Comparison of ENCODE assay signal across 16 cellular contexts in genomic region chr13:95176611-95177259, GRCh38.
DNase-seq lines count a peak whose midpoint lies in the region; ATAC-seq and TF ChIP-seq lines count a peak whose summit lies in the region.
"Had no signal": no experiment of that assay in that cellular context is flagged by ENCODE, and none has a peak within 500 bp of the region (broad histone marks: within the 10 kb centered on the region; RNA-seq: fewer than 3 reads in every experiment).

No MANE protein-coding gene starts in this region.

- peaks cover 59 to 64% of the 10 kb centered on the region in 2 donors for H3K36me3 Mint-ChIP-seq in activated naive CD4-positive, alpha-beta T cell treated with anti-CD3 and anti-CD28 coated beads, Interleukin-2, amount 50 U/mL, for 72 hours

- TF ChIP-seq CTCF in AG09309 (IDR thresholded peaks at IDR 0.05; ENCODE audit: control insufficient read depth, insufficient read depth, low read depth, low read length, missing control alignments) = no peak
- no peak for TF ChIP-seq CTCF in fibroblast of villous mesenchyme (IDR thresholded peaks at IDR 0.05; ENCODE audit: insufficient read depth, low read depth, low read length)
- TF ChIP-seq CTCF in mammary epithelial cell (conservative IDR thresholded peaks at IDR 0.05 in 1 of 2, IDR thresholded peaks at IDR 0.05 in 1 of 2; ENCODE audit: extremely low read depth in 1 of 2, insufficient read depth in 1 of 2, low read depth in 1 of 2, low read length in 2 of 2) = no peak

- peak; percentile 80 to 86 for ATAC-seq in activated naive CD4-positive, alpha-beta T cell treated with anti-CD3 and anti-CD28 coated beads, Interleukin-2, amount 50 U/mL, for 72 hours
- no peak for ATAC-seq in GM18519 (IDR thresholded peaks at IDR 0.05; ENCODE audit: low FRiP score, unreplicated experiment)

- H3K4me3 ChIP-seq in AG09309 (ENCODE audit: control insufficient read depth, low read depth, low read length) (no peak overlapping the region), fibroblast of villous mesenchyme (ENCODE audit: low read depth, low read length) (no peak overlapping the region), mammary epithelial cell (replicated peaks in 1 of 3; ENCODE audit: insufficient read depth in 1 of 3, low read depth in 2 of 3, low read length in 3 of 3) (no peak overlapping the region)
- H3K4me3 ChIP-seq: dorsolateral prefrontal cortex, HAP-1, testis had no signal

- WGBS in mammary epithelial cell (ENCODE audit: low coverage, missing lambda C conversion rate) = 80% methylated on average over 5 of the region's 5 CpGs

- H3K4me1 ChIP-seq in mammary epithelial cell (ENCODE audit: insufficient read depth, low read length) = no peaks in the 10 kb centered on the region
- H3K4me1 ChIP-seq: HAP-1 had no signal

- no peak overlapping the region for H3K4me2 ChIP-seq in mammary epithelial cell (ENCODE audit: insufficient read depth, low read depth, low read length)

- no TSS peak for BruUV-seq in mammary epithelial cell (replicated peaks; lab: Mats Ljungman, UMichigan)

- in situ Hi-C loops in mammary epithelial cell (cut with MboI; ENCODE audit: low sequenced_read_pairs in 2 of 2) = loop anchor here in 1 of 2 donors (25.0 kb wide), 1 partner anchor 661 kb away; no protein-coding TSS in a partner anchor

- intact Hi-C loops in mammary epithelial cell (cut with micrococcal nuclease) = no loop called here

- H2AFZ ChIP-seq in mammary epithelial cell (ENCODE audit: low read depth, low read length) = no peak overlapping the region

- H3K9me3 ChIP-seq in mammary epithelial cell (replicated peaks; ENCODE audit: insufficient read depth, low read length) = no peaks in the 10 kb centered on the region
- H3K9me3 ChIP-seq: HAP-1, testis had no signal

- no peak overlapping the region for H3K9ac ChIP-seq in mammary epithelial cell (ENCODE audit: insufficient read depth, low read length)

- CTCF ChIA-PET in mammary epithelial cell (lab: Charles Lee; ENCODE audit: low non-redundant PET) = no interaction called here

- peak overlapping the region; percentile 73 to 74 for H3K27ac Mint-ChIP-seq in activated naive CD4-positive, alpha-beta T cell treated with anti-CD3 and anti-CD28 coated beads, Interleukin-2, amount 50 U/mL, for 72 hours

- no peaks in the 10 kb centered on the region for H3K27me3 ChIP-seq in mammary epithelial cell (ENCODE audit: insufficient read depth, low read length)
- H3K27me3 ChIP-seq: dorsolateral prefrontal cortex, testis had no signal

- DNase-seq in AG09309 (ENCODE audit: low read depth) (peak; percentile 63), Kasumi-1 (lab: John Stamatoyannopoulos, UW) (peak; percentile 59 to 64), fibroblast of villous mesenchyme (ENCODE audit: low read depth) (peak; percentile 57), NCI-H82 treated with DMSO at 0.1 percent for 48 hours (lab: John Stamatoyannopoulos, UW; ENCODE audit: unreplicated experiment) (no peak), NCI-H446 treated with DMSO at 0.1 percent for 48 hours (lab: John Stamatoyannopoulos, UW) (no peak), mammary epithelial cell (no peak)
- no peak for DNase-seq in activated naive CD4-positive, alpha-beta T cell treated with anti-CD3 and anti-CD28 coated beads, Interleukin-2, amount 50 U/mL, for 72 hours (ENCODE audit: low spot score in 2 of 2)
- DNase-seq: anterior cingulate cortex, DMS 273 treated with DMSO at 0.1 percent for 48 hours, dorsolateral prefrontal cortex, NCI-H187 treated with DMSO at 0.1 percent for 48 hours, NCI-H69, testis had no signal

- no peaks in the 10 kb centered on the region for H4K20me1 ChIP-seq in mammary epithelial cell (ENCODE audit: insufficient read depth, low read length)

- H3K9me3 Mint-ChIP-seq in activated naive CD4-positive, alpha-beta T cell treated with anti-CD3 and anti-CD28 coated beads, Interleukin-2, amount 50 U/mL, for 72 hours = peaks cover 10 to 29% of the 10 kb centered on the region in 2 donors

- dilution Hi-C loops in mammary epithelial cell (cut with HindIII; ENCODE audit: low sequenced_read_pairs) = no loop called here

- H3K27ac ChIP-seq in mammary epithelial cell (ENCODE audit: insufficient read depth, low read depth, low read length) = no peak overlapping the region
- H3K27ac ChIP-seq: RWPE1, testis had no signal

- H3K79me2 ChIP-seq in mammary epithelial cell (ENCODE audit: insufficient read depth, low read length) = no peaks in the 10 kb centered on the region

- no peaks in the 10 kb centered on the region for H3K36me3 ChIP-seq in mammary epithelial cell (ENCODE audit: insufficient read depth, low read length)

Comparison
In these comparisons a context has a peak if more than half of its experiments do, and no peak if none do; other contexts are left out.
1. DNase-seq: peak in AG09309 (single experiment), Kasumi-1 (2 of 2) and fibroblast of villous mesenchyme (single experiment); none in activated naive CD4-positive, alpha-beta T cell treated with anti-CD3 and anti-CD28 coated beads, Interleukin-2, amount 50 U/mL, for 72 hours (0 of 2), NCI-H82 treated with DMSO at 0.1 percent for 48 hours (single experiment), NCI-H446 treated with DMSO at 0.1 percent for 48 hours (single experiment) and mammary epithelial cell (single experiment).